Comparison of ENCODE assay signal across 11 cellular contexts in genomic region chr10:60910543-60910942, GRCh38. TPM values are rescaled to one million over a fixed set of nuclear protein-coding genes. Genes with fewer than 3 reads are reported as not detected.
A peak's percentile ranks its signal among the peaks of the same experiment; 100 is the strongest.
DNase-seq lines count a peak whose midpoint lies in the region; ATAC-seq and TF ChIP-seq lines count a peak whose summit lies in the region.
"Had no signal": no experiment of that assay in that cellular context is flagged by ENCODE, and none has a peak within 500 bp of the region (broad histone marks: within the 10 kb centered on the region; RNA-seq: fewer than 3 reads in every experiment).

No MANE protein-coding gene starts in this region.

- no peak overlapping the region for H3K4me3 ChIP-seq in Jurkat, Clone E6-1 (ENCODE audit: low read length)
- no peak overlapping the region for H3K4me3 ChIP-seq in esophagus muscularis mucosa
- H3K4me3 ChIP-seq: testis had no signal

- WGBS in esophagus muscularis mucosa, result 64% methylated on average over 5 of the region's 5 CpGs

- H3K4me1 ChIP-seq in esophagus muscularis mucosa, result peaks cover 82 to 98% (median 96%) of the 10 kb centered on the region in 4 donors

- H3K4me3 Mint-ChIP-seq in effector memory CD8-positive, alpha-beta T cell, result no peak overlapping the region

- TF ChIP-seq POLR2A in esophagus muscularis mucosa (IDR thresholded peaks at IDR 0.05; ENCODE audit: low read depth) (no peak), erythroblast (IDR thresholded peaks at IDR 0.05; ENCODE audit: low read length) (no peak)

- no peak for TF ChIP-seq EP300 in esophagus muscularis mucosa (IDR thresholded peaks at IDR 0.05)

- intact Hi-C loops in esophagus muscularis mucosa (cut with DNase I) (no loop called here), sciatic nerve (cut with DNase I) (no loop called here)

- peak; percentile 50 for DNase-seq in Jurkat, Clone E6-1 (ENCODE audit: low read depth, low spot score)
- DNase-seq in esophagus muscularis mucosa (ENCODE audit: extremely low spot score), result no peak
- DNase-seq in sciatic nerve (ENCODE audit: low spot score), result no peak
- no peak for DNase-seq in DMS114 treated with DMSO at 0.1 percent for 48 hours (lab: John Stamatoyannopoulos, UW; ENCODE audit: unreplicated experiment)
- no peak for DNase-seq in effector memory CD8-positive, alpha-beta T cell
- no peak for DNase-seq in T1000 (lab: John Stamatoyannopoulos, UW)
- no peak for DNase-seq in erythroblast (lab: John Stamatoyannopoulos, UW)
- DNase-seq: activated effector memory CD4-positive, alpha-beta T cell treated with Interleukin-2 at 50 U/mL for 16 hours; NCI-H187; testis had no signal

- H3K36me3 ChIP-seq in esophagus muscularis mucosa, result peaks cover 0 to 7% (median 3%) of the 10 kb centered on the region in 4 donors

- H3K27me3 ChIP-seq in esophagus muscularis mucosa, result no peaks in the 10 kb centered on the region
- H3K27me3 ChIP-seq: testis had no signal

- no peaks in the 10 kb centered on the region for H3K9me3 Mint-ChIP-seq in effector memory CD8-positive, alpha-beta T cell

- TF ChIP-seq CTCF in esophagus muscularis mucosa (IDR thresholded peaks at IDR 0.05), result no peak

- H3K27ac Mint-ChIP-seq in effector memory CD8-positive, alpha-beta T cell, result no peak overlapping the region

- ATAC-seq in GM19324 (IDR thresholded peaks at IDR 0.05; ENCODE audit: low FRiP score, unreplicated experiment) (peak; percentile 75), sciatic nerve (peak; percentile 69)
- no peak for ATAC-seq in effector memory CD8-positive, alpha-beta T cell (replicated peaks)

- peak overlapping the region in 3 of 4 donors; percentile 14 to 34 (median 15) for H3K27ac ChIP-seq in esophagus muscularis mucosa (replicated peaks in 1 of 4)

- peaks cover 6 to 7% of the 10 kb centered on the region in 2 donors for H3K4me1 Mint-ChIP-seq in effector memory CD8-positive, alpha-beta T cell (ENCODE audit: low read depth in 2 of 2)

- H3K9me3 ChIP-seq in esophagus muscularis mucosa, result no peaks in the 10 kb centered on the region
- H3K9me3 ChIP-seq: testis had no signal

- peaks cover 6 to 29% of the 10 kb centered on the region in 2 donors for H3K27me3 Mint-ChIP-seq in effector memory CD8-positive, alpha-beta T cell

- no peaks in the 10 kb centered on the region for H3K36me3 Mint-ChIP-seq in effector memory CD8-positive, alpha-beta T cell (ENCODE audit: insufficient read depth)

RNA-seq across cellular contexts. Expression of gene RHOBTB1, which starts 33.4 kb away (rescaled TPM):
- 8.9 TPM for polyA plus RNA-seq in Jurkat, Clone E6-1 (2012; ENCODE audit: insufficient read depth, insufficient read length)
- total RNA-seq in esophagus muscularis mucosa (10 to 100 TPM; 16.7 to 39.2 (median 20.1) TPM), sciatic nerve (13.7 TPM)
